Comparison of ENCODE assay signal across 8 cellular contexts in genomic region chr11:88103337-88104206, GRCh38.
DNase-seq lines count a peak whose midpoint lies in the region; ATAC-seq and TF ChIP-seq lines count a peak whose summit lies in the region.

No MANE protein-coding gene starts in this region.

- H3K27ac ChIP-seq in CD8-positive, alpha-beta memory T cell (ENCODE audit: low read depth, low read length) = no peak overlapping the region

- DNase-seq in CD8-positive, alpha-beta memory T cell = peak in 4 of 5 donors; percentile 1 to 47 (median 28)
- DNase-seq in NB4 (ENCODE audit: low read depth) (peak; percentile 89), globus pallidus (ENCODE audit: low spot score) (peak; percentile 4), hippocampal formation (lab: John Stamatoyannopoulos, UW) (no peak)
- DNase-seq in activated CD4-positive, alpha-beta T cell treated with anti-CD3 and anti-CD28 coated beads, Interleukin-2, amount 10 ng/mL, durations not matched to agents 7 days and 5 days = peak; percentile 52
- DNase-seq in stimulated activated CD8-positive, alpha-beta memory T cell treated with anti-CD3 and anti-CD28 coated beads, Interleukin-7, amount 100 ng/mL, for 4 hours (ENCODE audit: low read depth in 2 of 2) = peak; percentile 0 to 2

- TF ChIP-seq POLR2A in NB4 (IDR thresholded peaks at IDR 0.05; ENCODE audit: extremely low read depth, insufficient read length) = no peak

- POLR2A ChIA-PET in CD8-positive, alpha-beta memory T cell (lab: Charles Lee) = no interaction called here
- POLR2A ChIA-PET in activated CD4-positive, alpha-beta T cell treated with anti-CD3 and anti-CD28 coated beads, Interleukin-2, amount 10 ng/mL, durations not matched to agents 7 days and 5 days (lab: Charles Lee) = no interaction called here

- H3K9me3 Mint-ChIP-seq in CD8-positive, alpha-beta memory T cell = peaks cover 0 to 9% (median 0%) of the 10 kb centered on the region in 5 donors
- no peaks in the 10 kb centered on the region for H3K9me3 Mint-ChIP-seq in activated CD4-positive, alpha-beta T cell treated with anti-CD3 and anti-CD28 coated beads, Interleukin-2, amount 10 ng/mL, durations not matched to agents 7 days and 5 days

- H3K27ac Mint-ChIP-seq in CD8-positive, alpha-beta memory T cell = no peak overlapping the region
- H3K27ac Mint-ChIP-seq in activated CD4-positive, alpha-beta T cell treated with anti-CD3 and anti-CD28 coated beads, Interleukin-2, amount 10 ng/mL, durations not matched to agents 7 days and 5 days = no peak overlapping the region

- H3K36me3 Mint-ChIP-seq in CD8-positive, alpha-beta memory T cell = peaks cover 0 to 12% (median 0%) of the 10 kb centered on the region in 3 donors
- no peaks in the 10 kb centered on the region for H3K36me3 Mint-ChIP-seq in activated CD4-positive, alpha-beta T cell treated with anti-CD3 and anti-CD28 coated beads, Interleukin-2, amount 10 ng/mL, durations not matched to agents 7 days and 5 days (ENCODE audit: low read depth)

- peaks cover 1 to 18% of the 10 kb centered on the region in 2 donors for H3K27me3 Mint-ChIP-seq in CD8-positive, alpha-beta memory T cell
- H3K27me3 Mint-ChIP-seq in activated CD4-positive, alpha-beta T cell treated with anti-CD3 and anti-CD28 coated beads, Interleukin-2, amount 10 ng/mL, durations not matched to agents 7 days and 5 days = peaks cover 25% of the 10 kb centered on the region

- H3K4me3 ChIP-seq in CD8-positive, alpha-beta memory T cell (ENCODE audit: low read length) = no peak overlapping the region
- H3K4me3 ChIP-seq in NB4 (ENCODE audit: low read depth, low read length) = no peak overlapping the region

- no peaks in the 10 kb centered on the region for H3K36me3 ChIP-seq in CD8-positive, alpha-beta memory T cell (ENCODE audit: insufficient read depth, low read length)

- peak; percentile 67 for ATAC-seq in GM18499 (IDR thresholded peaks at IDR 0.05; ENCODE audit: insufficient read depth, unreplicated experiment)
- peak; percentile 83 for ATAC-seq in HG02759 (IDR thresholded peaks at IDR 0.05; ENCODE audit: unreplicated experiment)

- no peak overlapping the region for H3K4me3 Mint-ChIP-seq in CD8-positive, alpha-beta memory T cell
- H3K4me3 Mint-ChIP-seq in activated CD4-positive, alpha-beta T cell treated with anti-CD3 and anti-CD28 coated beads, Interleukin-2, amount 10 ng/mL, durations not matched to agents 7 days and 5 days = no peak overlapping the region

- peak; percentile 98 for TF ChIP-seq CTCF in NB4 (IDR thresholded peaks at IDR 0.05; ENCODE audit: low read depth, low read length)

- H3K27me3 ChIP-seq in CD8-positive, alpha-beta memory T cell (ENCODE audit: insufficient read depth, low read length, poor library complexity, severe bottlenecking) = no peaks in the 10 kb centered on the region

- no peaks in the 10 kb centered on the region for H3K9me3 ChIP-seq in CD8-positive, alpha-beta memory T cell (ENCODE audit: low read length)

- CTCF ChIA-PET in CD8-positive, alpha-beta memory T cell (lab: Charles Lee) = interaction anchor here (1.0 kb wide), 1 partner anchor 449 kb away, joined by 3 read pairs; no protein-coding TSS in a partner anchor
- CTCF ChIA-PET in activated CD4-positive, alpha-beta T cell treated with anti-CD3 and anti-CD28 coated beads, Interleukin-2, amount 10 ng/mL, durations not matched to agents 7 days and 5 days (lab: Charles Lee) = interaction anchor here (0.9 to 1.6 kb wide), 3 partner anchors 433 to 448 kb away, joined by 3 to 4 read pairs (median 3); no protein-coding TSS in a partner anchor

- no peaks in the 10 kb centered on the region for H3K4me1 ChIP-seq in CD8-positive, alpha-beta memory T cell (ENCODE audit: insufficient read depth, low read length)

- no peaks in the 10 kb centered on the region for H3K4me1 Mint-ChIP-seq in CD8-positive, alpha-beta memory T cell
- no peaks in the 10 kb centered on the region for H3K4me1 Mint-ChIP-seq in activated CD4-positive, alpha-beta T cell treated with anti-CD3 and anti-CD28 coated beads, Interleukin-2, amount 10 ng/mL, durations not matched to agents 7 days and 5 days

Comparison
In these comparisons a context has a peak if more than half of its experiments do, and no peak if none do; other contexts are left out.
1. DNase-seq: peak in CD8-positive, alpha-beta memory T cell (4 of 5), NB4 (single experiment), activated CD4-positive, alpha-beta T cell treated with anti-CD3 and anti-CD28 coated beads, Interleukin-2, amount 10 ng/mL, durations not matched to agents 7 days and 5 days (single experiment), globus pallidus (single experiment) and stimulated activated CD8-positive, alpha-beta memory T cell treated with anti-CD3 and anti-CD28 coated beads, Interleukin-7, amount 100 ng/mL, for 4 hours (2 of 2); none in hippocampal formation (0 of 2).